In the genomic region with DNA sequence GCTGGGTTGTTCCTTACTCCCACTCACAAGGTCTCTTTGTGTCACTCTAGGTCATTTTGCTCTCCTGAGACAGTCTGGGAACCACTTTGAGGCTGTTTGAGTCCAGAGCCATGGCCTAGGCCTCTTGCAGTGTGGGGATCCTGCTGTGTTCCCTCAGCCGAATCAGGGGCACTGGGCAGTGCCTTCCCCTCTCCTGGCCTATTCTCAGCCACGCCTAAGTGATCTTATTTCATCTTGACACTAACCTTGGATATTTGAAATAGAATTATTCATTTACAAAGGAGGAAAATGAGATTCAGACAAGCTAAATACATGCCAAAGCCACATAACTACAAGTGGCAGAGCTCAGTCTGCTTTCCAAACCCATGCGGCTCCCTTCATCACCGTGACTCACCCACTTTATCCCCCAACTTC, we compare ENCODE assay signal across 1 cellular context.
TF ChIP-seq lines count a peak whose summit lies in the region.

No MANE protein-coding gene starts in this region.

TF ChIP-seq in H1, 55 proteins besides CTCF, POLR2A, EP300 and RAD21:
- TF ChIP-seq RXRA (IDR thresholded peaks at IDR 0.05; ENCODE audit: insufficient read depth, low read depth, low read length) (no peak), SIRT6 (IDR thresholded peaks at IDR 0.05; ENCODE audit: low read length) (no peak), CTBP2 (IDR thresholded peaks at IDR 0.05; ENCODE audit: borderline replicate concordance, insufficient read depth, insufficient read length, low read length) (no peak), SUZ12 (IDR thresholded peaks at IDR 0.05; ENCODE audit: low read length) (no peak), BACH1 (IDR thresholded peaks at IDR 0.05; ENCODE audit: low read length) (no peak), CHD2 (IDR thresholded peaks at IDR 0.05; ENCODE audit: low read length) (no peak)
